Comparison of ENCODE assay signal across 22 cellular contexts in the genomic region with DNA sequence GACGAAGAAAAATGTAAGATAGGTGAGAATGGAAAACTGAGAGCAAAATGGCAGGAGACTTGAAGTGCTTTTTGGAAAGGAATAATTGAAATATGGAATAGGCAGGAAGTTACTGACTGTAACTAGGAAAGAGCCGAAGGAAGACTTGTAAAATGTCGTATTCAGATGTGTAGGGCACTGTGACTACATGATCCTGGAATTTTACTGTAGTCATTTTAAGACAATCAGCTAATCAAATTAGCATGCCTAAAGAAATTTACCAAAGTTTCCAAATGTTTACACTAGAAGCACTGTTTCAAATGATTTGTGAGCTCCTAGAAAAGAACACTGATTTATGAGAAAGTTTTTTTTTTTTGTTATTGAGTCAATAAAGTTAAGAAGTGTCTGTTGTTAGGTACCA. TPM values are rescaled to one million over a fixed set of nuclear protein-coding genes. Genes with fewer than 3 reads are reported as not detected.
"Had no signal": no experiment of that assay in that cellular context is flagged by ENCODE, and none has a peak within 500 bp of the region (broad histone marks: within the 10 kb centered on the region; RNA-seq: fewer than 3 reads in every experiment).

No MANE protein-coding gene starts in this region.

- DNase-seq: activated CD4-positive, alpha-beta T cell treated with anti-CD3 and anti-CD28 coated beads for 1 hour; activated CD4-positive, alpha-beta T cell treated with anti-CD3 and anti-CD28 coated beads, Interleukin-2, amount 50 U/mL, for 4 hours; activated effector memory CD4-positive, alpha-beta T cell treated with Interleukin-2 at 50 U/mL for 16 hours; activated naive CD4-positive, alpha-beta T cell treated with anti-CD3 and anti-CD28 coated beads, Interleukin-2, amount 50 U/mL, for 16 hours; activated T-cell treated with anti-CD3 and anti-CD28 coated beads, Interleukin-2, amount 50 U/mL, for 24 hours; adrenal gland; dorsolateral prefrontal cortex; hippocampal formation; kidney; natural killer cell; sigmoid colon; stimulated activated CD4-positive, alpha-beta T cell treated with anti-CD3 and anti-CD28 coated beads, Interleukin-1b, Interleukin-23, amount 100 ng/mL, for 48 hours; stimulated activated naive CD8-positive, alpha-beta T cell treated with anti-CD3 and anti-CD28 coated beads, Interleukin-15, amount 100 ng/mL, for 72 hours; T1000; testis; upper lobe of right lung had no signal

- H3K27ac Mint-ChIP-seq: natural killer cell had no signal

- H3K9ac ChIP-seq: parathyroid adenoma had no signal

- H3K9me3 Mint-ChIP-seq: activated T-cell treated with anti-CD3 and anti-CD28 coated beads, Interleukin-2, amount 50 U/mL, for 24 hours; natural killer cell; stimulated activated naive CD8-positive, alpha-beta T cell treated with anti-CD3 and anti-CD28 coated beads, Interleukin-15, amount 100 ng/mL, for 72 hours had no signal

- H3K9me3 ChIP-seq: adrenal gland, left lung, neutrophil, sigmoid colon, testis, upper lobe of right lung had no signal

- H3K4me3 ChIP-seq: adrenal gland, cardiac muscle cell, dorsolateral prefrontal cortex, left lung, sigmoid colon, testis, upper lobe of right lung had no signal

- H3K27me3 ChIP-seq: adrenal gland, cardiac muscle cell, dorsolateral prefrontal cortex, left lung, neutrophil, sigmoid colon, testis, upper lobe of right lung had no signal

- H3K27me3 Mint-ChIP-seq: activated T-cell treated with anti-CD3 and anti-CD28 coated beads, Interleukin-2, amount 50 U/mL, for 24 hours; stimulated activated naive CD8-positive, alpha-beta T cell treated with anti-CD3 and anti-CD28 coated beads, Interleukin-15, amount 100 ng/mL, for 72 hours had no signal

- H3K4me1 Mint-ChIP-seq: stimulated activated naive CD8-positive, alpha-beta T cell treated with anti-CD3 and anti-CD28 coated beads, Interleukin-15, amount 100 ng/mL, for 72 hours had no signal

- FAIRE-seq: kidney had no signal

- H3K4me1 ChIP-seq: adrenal gland, left lung, parathyroid adenoma, sigmoid colon, testis, upper lobe of right lung had no signal

- H3K4me3 Mint-ChIP-seq: activated T-cell treated with anti-CD3 and anti-CD28 coated beads, Interleukin-2, amount 50 U/mL, for 24 hours; natural killer cell; stimulated activated naive CD8-positive, alpha-beta T cell treated with anti-CD3 and anti-CD28 coated beads, Interleukin-15, amount 100 ng/mL, for 72 hours had no signal

RNA-seq across cellular contexts. Expression of gene ADIG, which starts 21.2 kb away (rescaled TPM):
- total RNA-seq: adrenal gland, cardiac muscle cell, esophagus mucosa, fibroblast of villous mesenchyme, kidney, left lung, natural killer cell, sigmoid colon, upper lobe of right lung had no signal

RNA-seq across cellular contexts. Expression of gene ARHGAP40, which starts 41.8 kb away (rescaled TPM):
- total RNA-seq: adrenal gland, cardiac muscle cell, fibroblast of villous mesenchyme, natural killer cell, sigmoid colon had no signal
